Comparison of ENCODE assay signal across 8 cellular contexts in the genomic region with DNA sequence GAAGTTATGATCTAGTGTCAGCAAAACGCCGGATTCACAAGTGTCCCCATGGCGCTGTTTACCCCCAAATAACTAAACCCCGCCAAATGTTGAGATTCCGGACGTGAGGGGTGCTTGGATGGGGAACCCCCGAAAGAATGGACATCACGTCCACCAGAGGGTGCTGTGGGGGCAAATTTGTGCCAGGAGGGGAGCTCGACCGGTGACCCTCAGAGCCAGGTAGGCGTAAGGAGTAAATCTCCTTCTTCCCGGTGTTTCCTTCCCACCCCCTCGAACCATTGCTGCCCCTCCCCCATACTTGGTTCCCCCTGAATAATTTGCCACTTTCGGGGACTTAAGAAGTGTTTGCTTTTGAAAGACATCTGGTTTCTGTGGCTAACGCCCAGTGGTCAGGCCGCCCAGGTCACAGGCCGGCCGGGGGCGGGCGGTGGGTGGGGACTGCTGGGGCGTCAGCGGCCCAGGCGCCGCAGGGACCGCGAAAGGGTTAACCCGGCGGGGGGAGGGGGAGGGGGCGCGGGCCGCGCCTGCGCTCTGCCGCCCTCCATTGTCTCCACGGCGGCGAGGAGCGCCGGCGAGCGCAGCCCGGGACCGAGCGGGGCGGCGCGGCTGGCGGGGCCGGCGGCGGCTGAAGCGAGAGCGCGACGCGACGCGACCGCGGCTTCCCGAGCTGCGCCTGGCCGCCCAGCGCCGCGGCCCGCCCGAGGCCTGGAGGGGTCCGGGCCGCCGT. TPM values are rescaled to one million over a fixed set of nuclear protein-coding genes. Genes with fewer than 3 reads are reported as not detected.
DNase-seq lines count a peak whose midpoint lies in the region; ATAC-seq, FAIRE-seq and TF ChIP-seq lines count a peak whose summit lies in the region.

A gene (plus strand): TSS at position 544 of the 727 bp plus-strand sequence. CDS start 648 bp downstream, outside the sequence.

- ATAC-seq in heart right ventricle (peak; percentile 85 to 93 (median 90)), upper lobe of right lung (peak; percentile 93)

- 1% methylated on average over 56 to 61 of the region's 71 CpGs for WGBS in heart right ventricle, 2 donors

- H3K27ac ChIP-seq in heart right ventricle = peak within 1 kb of the TSS; percentile 46 to 93 (median 87)
- H3K27ac ChIP-seq in upper lobe of right lung = peak within 1 kb of the TSS; percentile 80

- H3K4me3 ChIP-seq in Loucy (ENCODE audit: low read length, poor library complexity, severe bottlenecking) (peak within 1 kb of the TSS; percentile 100), adipocyte (ENCODE audit: low read length) (peak within 1 kb of the TSS; percentile 85), heart right ventricle (peak within 1 kb of the TSS; percentile 73 to 100 (median 93)), upper lobe of right lung (peak within 1 kb of the TSS; percentile 91)

- H3K9me3 ChIP-seq in Loucy (ENCODE audit: insufficient read depth, low read depth, low read length) (no peaks in the 10 kb centered on the region), adipocyte (ENCODE audit: control insufficient read depth, low read length) (no peaks in the 10 kb centered on the region), heart right ventricle (no peaks in the 10 kb centered on the region), upper lobe of right lung (no peaks in the 10 kb centered on the region)

- H3K9me2 ChIP-seq in Loucy (replicated peaks; ENCODE audit: low read depth, low read length) = no peaks in the 10 kb centered on the region

- peaks cover 43% of the 10 kb centered on the region for H4K20me1 ChIP-seq in Loucy (ENCODE audit: insufficient read depth, low read length, poor library complexity, severe bottlenecking)

- peak within 1 kb of the TSS; percentile 80 for H3K4me3 Mint-ChIP-seq in progenitor cell of endocrine pancreas (ENCODE audit: low read depth)

- peaks cover 46% of the 10 kb centered on the region for H3K79me2 ChIP-seq in Loucy (ENCODE audit: insufficient read depth, low read length)

- no peaks in the 10 kb centered on the region for H3K9me3 Mint-ChIP-seq in progenitor cell of endocrine pancreas (ENCODE audit: low read depth)

- no peak for FAIRE-seq in H54 (lab: Jason Lieb, UNC)

- no peaks in the 10 kb centered on the region for H3F3A ChIP-seq in Loucy (ENCODE audit: low read depth)

- peak; percentile 97 for DNase-seq in GM03348 (ENCODE audit: low spot score)
- DNase-seq in H54 (ENCODE audit: insufficient read length, low spot score) = peak; percentile 79
- peak; percentile 66 for DNase-seq in T follicular helper cell (ENCODE audit: low read depth)
- DNase-seq in adipocyte (ENCODE audit: low read depth) = peak; percentile 87
- DNase-seq in heart right ventricle = peak; percentile 89 to 90
- DNase-seq in progenitor cell of endocrine pancreas (ENCODE audit: low spot score, unreplicated experiment) = peak; percentile 88
- DNase-seq in upper lobe of right lung = peak; percentile 92

- peaks cover 7% of the 10 kb centered on the region for H3K36me3 Mint-ChIP-seq in progenitor cell of endocrine pancreas (ENCODE audit: insufficient read depth)

- peak within 1 kb of the TSS; percentile 86 for H3K4me2 ChIP-seq in Loucy (ENCODE audit: low read depth, low read length, poor library complexity, severe bottlenecking)

- no peaks in the 10 kb centered on the region for H3K27me3 Mint-ChIP-seq in progenitor cell of endocrine pancreas

- peaks cover 14% of the 10 kb centered on the region for H3K4me1 ChIP-seq in Loucy (ENCODE audit: insufficient read depth, low read length, poor library complexity, severe bottlenecking)
- peaks cover 23% of the 10 kb centered on the region for H3K4me1 ChIP-seq in adipocyte (ENCODE audit: control insufficient read depth, insufficient read depth, low read length)
- H3K4me1 ChIP-seq in heart right ventricle = peaks cover 0 to 45% (median 31%) of the 10 kb centered on the region in 9 donors
- peaks cover 24% of the 10 kb centered on the region for H3K4me1 ChIP-seq in upper lobe of right lung

- H3K27ac Mint-ChIP-seq in progenitor cell of endocrine pancreas = peak within 1 kb of the TSS; percentile 94

- H2AFZ ChIP-seq in Loucy (ENCODE audit: low read length) = peak within 1 kb of the TSS; percentile 0; the same call in 1 of the 2 replicates

- H3K4me1 Mint-ChIP-seq in progenitor cell of endocrine pancreas (ENCODE audit: low read depth) = peaks cover 38% of the 10 kb centered on the region

- intact Hi-C loops in heart right ventricle (cut with DNase I) (loop anchor here (1.0 to 2.0 kb wide), 2 partner anchors 112 to 113 kb away; no protein-coding TSS in a partner anchor), upper lobe of right lung (cut with DNase I) (loop anchor here (5.0 kb wide), 1 partner anchor 114 kb away; no protein-coding TSS in a partner anchor)

- peak within 1 kb of the TSS; percentile 99 for H3K9ac ChIP-seq in Loucy (ENCODE audit: low read depth, low read length, poor library complexity, severe bottlenecking)
- peak within 1 kb of the TSS; percentile 75 for H3K9ac ChIP-seq in adipocyte (ENCODE audit: low read length)

- H3K27me3 ChIP-seq in Loucy (ENCODE audit: insufficient read depth, low read length, poor library complexity, severe bottlenecking) = peaks cover 23% of the 10 kb centered on the region
- H3K27me3 ChIP-seq in adipocyte (replicated peaks; ENCODE audit: control insufficient read depth, insufficient read depth, low read length) = no peaks in the 10 kb centered on the region
- H3K27me3 ChIP-seq in heart right ventricle = no peaks in the 10 kb centered on the region
- H3K27me3 ChIP-seq in upper lobe of right lung = no peaks in the 10 kb centered on the region

- H3K36me3 ChIP-seq in Loucy (ENCODE audit: insufficient read depth, low read length) = peaks cover 11% of the 10 kb centered on the region; the same call in 1 of the 2 replicates
- H3K36me3 ChIP-seq in adipocyte (ENCODE audit: control insufficient read depth, insufficient read depth, low read length, severe bottlenecking) = no peaks in the 10 kb centered on the region
- no peaks in the 10 kb centered on the region for H3K36me3 ChIP-seq in heart right ventricle
- no peaks in the 10 kb centered on the region for H3K36me3 ChIP-seq in upper lobe of right lung

- peak; percentile 93 for TF ChIP-seq POLR2A in H54 (IDR thresholded peaks at IDR 0.05; ENCODE audit: low read depth, low read length)

- TF ChIP-seq CTCF in Loucy (conservative IDR thresholded peaks at IDR 0.05; ENCODE audit: low read length) (peak; percentile 88), heart right ventricle (IDR thresholded peaks at IDR 0.05) (peak; percentile 55 to 93 (median 81)), progenitor cell of endocrine pancreas (IDR thresholded peaks at IDR 0.05; ENCODE audit: unreplicated experiment) (peak; percentile 76), upper lobe of right lung (IDR thresholded peaks at IDR 0.05) (peak; percentile 79)

RNA-seq across cellular contexts. Expression of the gene that starts here (rescaled TPM):
- total RNA-seq in heart right ventricle (10 to 100 TPM; 16.7 to 30.8 (median 21.5) TPM), progenitor cell of endocrine pancreas (66.1 and 71.6 TPM in 2 replicates), upper lobe of right lung (21.3 TPM)
- 10 to 100 TPM; 13.1 to 20.0 TPM for polyA plus RNA-seq in heart right ventricle

Comparison
In these comparisons a context has a peak if more than half of its experiments do, and no peak if none do; other contexts are left out.
1. Peak in every context shown above with its lines: DNase-seq, ATAC-seq, H3K4me3 ChIP-seq and H3K27ac ChIP-seq.